8 cellular contexts compared by ENCODE assay signal in the genomic region with DNA sequence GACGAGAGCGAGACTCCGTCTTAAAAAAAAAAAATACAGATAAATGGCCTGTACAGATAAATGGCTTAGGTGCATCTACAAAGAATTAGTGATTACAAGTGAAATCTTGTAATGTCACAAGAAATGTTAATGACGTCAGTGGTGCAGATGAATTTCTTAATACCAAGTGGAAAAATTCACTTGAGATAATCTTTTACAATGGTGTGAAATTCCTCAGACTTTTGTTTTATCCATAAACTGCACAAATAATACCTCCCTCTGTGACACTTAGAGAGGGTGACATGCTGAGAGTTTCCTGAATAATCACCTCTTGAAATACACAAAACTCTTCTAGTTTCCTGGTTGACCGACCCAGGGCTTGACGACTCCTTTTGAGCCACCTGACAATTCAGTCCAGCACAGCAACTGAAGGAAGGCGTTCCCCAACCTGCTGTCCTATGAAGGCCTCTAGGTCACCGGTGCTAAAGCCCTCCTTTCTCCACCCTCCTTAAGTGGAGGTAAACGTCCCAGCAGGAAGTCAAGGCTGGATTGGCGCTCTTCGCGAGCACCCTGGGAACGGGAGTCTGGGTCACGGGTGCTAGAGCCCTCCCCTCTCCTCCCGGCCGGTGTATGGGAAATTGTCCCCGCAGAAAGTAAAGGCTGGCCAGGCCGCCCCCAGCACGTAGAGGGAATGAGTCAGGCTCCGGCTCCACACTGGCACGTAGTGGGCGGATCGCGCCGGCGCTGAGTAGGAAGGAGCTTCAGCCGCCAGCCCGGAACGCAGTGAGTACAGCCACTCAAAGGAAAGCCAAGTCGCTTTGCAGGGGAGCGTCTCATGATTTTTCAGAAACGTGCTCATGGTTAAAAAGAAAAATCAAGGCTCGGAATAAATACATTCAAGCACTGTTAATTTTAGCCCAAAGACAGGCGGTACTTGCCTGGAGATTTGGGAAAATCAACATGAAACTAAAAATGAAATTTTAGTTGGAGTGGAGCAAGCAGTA. TPM values are rescaled to one million over a fixed set of nuclear protein-coding genes. Genes with fewer than 3 reads are reported as not detected.
DNase-seq lines count a peak whose midpoint lies in the region; ATAC-seq, FAIRE-seq and TF ChIP-seq lines count a peak whose summit lies in the region.

TMEM144 (plus strand) TSS at position 662 of the 983 bp plus-strand sequence. CDS start 2,182 bp downstream, outside the sequence.

- H3K4me3 Mint-ChIP-seq in HFFc6, result peak within 1 kb of the TSS; percentile 90
- peak within 1 kb of the TSS; percentile 66 for H3K4me3 Mint-ChIP-seq in activated CD8-positive, alpha-beta T cell treated with anti-CD3 and anti-CD28 coated beads for 36 hours
- peak within 1 kb of the TSS; percentile 52 for H3K4me3 Mint-ChIP-seq in memory B cell

- ATAC-seq in activated CD8-positive, alpha-beta T cell treated with anti-CD3 and anti-CD28 coated beads for 36 hours, result peak; percentile 98
- ATAC-seq in memory B cell (ENCODE audit: low read depth), result no peak

- TF ChIP-seq CTCF in HFFc6 (IDR thresholded peaks at IDR 0.05), result no peak; the same call in 1 of the 2 replicates
- TF ChIP-seq CTCF in activated CD8-positive, alpha-beta T cell treated with anti-CD3 and anti-CD28 coated beads for 36 hours (IDR thresholded peaks at IDR 0.05), result no peak

- H3K4me1 Mint-ChIP-seq in HFFc6 (ENCODE audit: low read depth), result peaks cover 18% of the 10 kb centered on the region
- peaks cover 16% of the 10 kb centered on the region for H3K4me1 Mint-ChIP-seq in activated CD8-positive, alpha-beta T cell treated with anti-CD3 and anti-CD28 coated beads for 36 hours (ENCODE audit: low read depth)
- H3K4me1 Mint-ChIP-seq in memory B cell, result no peaks in the 10 kb centered on the region

- H3K36me3 Mint-ChIP-seq in HFFc6 (ENCODE audit: low read depth) (no peaks in the 10 kb centered on the region), memory B cell (no peaks in the 10 kb centered on the region)
- no peaks in the 10 kb centered on the region for H3K36me3 Mint-ChIP-seq in activated CD8-positive, alpha-beta T cell treated with anti-CD3 and anti-CD28 coated beads for 36 hours (ENCODE audit: low read depth)

- H3K9me3 Mint-ChIP-seq in HFFc6 (no peaks in the 10 kb centered on the region), memory B cell (peaks cover 3% of the 10 kb centered on the region)
- no peaks in the 10 kb centered on the region for H3K9me3 Mint-ChIP-seq in activated CD8-positive, alpha-beta T cell treated with anti-CD3 and anti-CD28 coated beads for 36 hours

- H3K27ac Mint-ChIP-seq in HFFc6, result peak within 1 kb of the TSS; percentile 65
- H3K27ac Mint-ChIP-seq in activated CD8-positive, alpha-beta T cell treated with anti-CD3 and anti-CD28 coated beads for 36 hours, result no peak within 1 kb of the TSS
- no peak within 1 kb of the TSS for H3K27ac Mint-ChIP-seq in memory B cell

- DNase-seq in GM12892 (ENCODE audit: insufficient read length) (peak; percentile 1), HFFc6 (peak; percentile 79), NCI-H1417 (lab: John Stamatoyannopoulos, UW) (peak; percentile 20 to 82 (median 73)), memory B cell (ENCODE audit: low spot score in 2 of 2) (no peak), T-helper 9 cell (no peak)
- DNase-seq in activated CD8-positive, alpha-beta T cell treated with anti-CD3 and anti-CD28 coated beads for 36 hours, result peak; percentile 77
- peak; percentile 1 to 15 (median 2) for DNase-seq in stimulated activated CD4-positive, alpha-beta T cell treated with anti-CD3 and anti-CD28 coated beads, TNF-alpha, amount 100 ng/mL, for 4 hours (ENCODE audit: low read depth in 3 of 3)

- CTCF ChIA-PET in activated CD8-positive, alpha-beta T cell treated with anti-CD3 and anti-CD28 coated beads for 36 hours (lab: Charles Lee), result no interaction called here

- TF ChIP-seq POLR2A in GM12892 (IDR thresholded peaks at IDR 0.05; ENCODE audit: low read depth, low read length), result no peak

- H3K27me3 Mint-ChIP-seq in HFFc6 (ENCODE audit: insufficient read depth), result peaks cover 6% of the 10 kb centered on the region
- peaks cover 30% of the 10 kb centered on the region for H3K27me3 Mint-ChIP-seq in activated CD8-positive, alpha-beta T cell treated with anti-CD3 and anti-CD28 coated beads for 36 hours
- H3K27me3 Mint-ChIP-seq in memory B cell, result peaks cover 4% of the 10 kb centered on the region

- POLR2A ChIA-PET in activated CD8-positive, alpha-beta T cell treated with anti-CD3 and anti-CD28 coated beads for 36 hours (lab: Charles Lee), result no interaction called here

- FAIRE-seq in GM12892 (lab: Jason Lieb, UNC) (peak; percentile 54), endometrium (lab: Jason Lieb, UNC) (peak; percentile 92)

- intact Hi-C loops in activated CD8-positive, alpha-beta T cell treated with anti-CD3 and anti-CD28 coated beads for 36 hours (cut with micrococcal nuclease), result no loop called here

RNA-seq across cellular contexts. Expression of gene TMEM144, which starts in this region (rescaled TPM):
- polyA plus RNA-seq in GM12892 (2012; ENCODE audit: missing spikeins), result 0.87 TPM
- under 1 TPM in 5 of 6 experiments, not detected in 1; 0.18 to 0.34 (median 0.29) TPM for total RNA-seq in HFFc6 (2021; fragmentation: NEBNext Ultra II Directional; extraction: Animal tissue kit (Norgen Biotek cat#: 25700))
- total RNA-seq in activated CD8-positive, alpha-beta T cell treated with anti-CD3 and anti-CD28 coated beads for 36 hours, result under 1 TPM in 1 of 2 experiments, not detected in 1; 0.09 TPM

Comparison
In these comparisons a context has a peak if more than half of its experiments do, and no peak if none do; other contexts are left out.
1. Peak in DNase-seq in HFFc6; RNA of the gene not detected or under 1 TPM.
2. Peak in DNase-seq and ATAC-seq in activated CD8-positive, alpha-beta T cell treated with anti-CD3 and anti-CD28 coated beads for 36 hours; RNA of the gene not detected or under 1 TPM.
3. DNase-seq: peak in GM12892 (single experiment), NCI-H1417 (3 of 3) and stimulated activated CD4-positive, alpha-beta T cell treated with anti-CD3 and anti-CD28 coated beads, TNF-alpha, amount 100 ng/mL, for 4 hours (3 of 3); none in memory B cell (0 of 2) and T-helper 9 cell (single experiment).
4. Peak in every context shown above with its lines, with median percentiles within 50 percentile points of each other: H3K4me3 Mint-ChIP-seq.